Comparison of ENCODE assay signal across 1 cellular context in the genomic region with DNA sequence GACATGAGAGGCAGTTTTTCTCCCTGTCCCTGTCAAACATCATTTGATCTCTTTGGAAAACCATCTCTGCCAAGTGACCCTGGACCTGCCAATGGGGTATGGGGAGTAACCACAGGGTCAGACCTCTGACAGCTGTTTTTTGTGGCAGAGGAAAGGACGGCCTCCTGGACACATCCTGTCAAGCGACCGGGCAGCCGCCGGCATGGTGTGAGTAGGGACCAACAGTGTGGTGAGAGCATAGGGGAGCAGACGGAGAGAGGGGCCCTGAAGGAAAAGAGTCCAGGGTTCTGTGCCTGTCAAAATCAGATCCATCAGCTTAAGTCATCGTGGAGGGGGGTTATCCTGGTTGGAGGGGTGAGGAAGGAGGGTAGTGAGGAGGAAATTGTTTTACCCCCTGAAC.
TF ChIP-seq lines count a peak whose summit lies in the region.

No MANE protein-coding gene starts in this region.

TF ChIP-seq in WTC11, 78 proteins besides CTCF, POLR2A, EP300 and RAD21 (continued from another document):
- no peak for TF ChIP-seq RORB (CRISPR knock-in tag; IDR thresholded peaks at IDR 0.05)
- no peak for TF ChIP-seq ZNF263 (CRISPR knock-in tag; IDR thresholded peaks at IDR 0.05; ENCODE audit: low read depth)
- TF ChIP-seq, protein P1, sequence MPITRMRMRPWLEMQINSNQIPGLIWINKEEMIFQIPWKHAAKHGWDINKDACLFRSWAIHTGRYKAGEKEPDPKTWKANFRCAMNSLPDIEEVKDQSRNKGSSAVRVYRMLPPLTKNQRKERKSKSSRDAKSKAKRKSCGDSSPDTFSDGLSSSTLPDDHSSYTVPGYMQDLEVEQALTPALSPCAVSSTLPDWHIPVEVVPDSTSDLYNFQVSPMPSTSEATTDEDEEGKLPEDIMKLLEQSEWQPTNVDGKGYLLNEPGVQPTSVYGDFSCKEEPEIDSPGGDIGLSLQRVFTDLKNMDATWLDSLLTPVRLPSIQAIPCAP (CRISPR knock-in tag; IDR thresholded peaks at IDR 0.05) = no peak
- no peak for TF ChIP-seq IRF2 (CRISPR knock-in tag; IDR thresholded peaks at IDR 0.05; ENCODE audit: borderline replicate concordance, low read depth)
- no peak for TF ChIP-seq JAZF1 (CRISPR knock-in tag; IDR thresholded peaks at IDR 0.05)
- TF ChIP-seq, protein P2, sequence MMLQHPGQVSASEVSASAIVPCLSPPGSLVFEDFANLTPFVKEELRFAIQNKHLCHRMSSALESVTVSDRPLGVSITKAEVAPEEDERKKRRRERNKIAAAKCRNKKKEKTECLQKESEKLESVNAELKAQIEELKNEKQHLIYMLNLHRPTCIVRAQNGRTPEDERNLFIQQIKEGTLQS (CRISPR knock-in tag; conservative IDR thresholded peaks at IDR 0.05) = no peak
- no peak for TF ChIP-seq ESRRA (CRISPR knock-in tag; IDR thresholded peaks at IDR 0.05; ENCODE audit: borderline replicate concordance)
- no peak for TF ChIP-seq ZNF671 (CRISPR knock-in tag; IDR thresholded peaks at IDR 0.05)
